8 cellular contexts compared by ENCODE assay signal in genomic region chr14:100486025-100486828, GRCh38.
A peak's percentile ranks its signal among the peaks of the same experiment; 100 is the strongest.
DNase-seq lines count a peak whose midpoint lies in the region; ATAC-seq and TF ChIP-seq lines count a peak whose summit lies in the region.

No MANE protein-coding gene starts in this region.

- TF ChIP-seq CTCF in foreskin fibroblast (IDR thresholded peaks at IDR 0.05; ENCODE audit: low read depth, low read length): no peak

- no peak overlapping the region for H3K4me3 ChIP-seq in foreskin fibroblast (ENCODE audit: low read depth in 1 of 2, low read length in 2 of 2)

- intact Hi-C loops in sciatic nerve (cut with DNase I): no loop called here

- peak; percentile 92 for DNase-seq in AG08395 (ENCODE audit: low spot score)
- DNase-seq in NOMO-1 treated with DMSO at 0.1 percent for 48 hours (lab: John Stamatoyannopoulos, UW; ENCODE audit: unreplicated experiment): peak; percentile 0
- DNase-seq in activated T-cell treated with anti-CD3 and anti-CD28 coated beads for 4 hours: peak; percentile 41
- peak; percentile 84 to 93 for DNase-seq in foreskin fibroblast
- DNase-seq in sciatic nerve (ENCODE audit: low spot score): peak; percentile 82

- ATAC-seq in GM18870 (IDR thresholded peaks at IDR 0.05; ENCODE audit: unreplicated experiment): peak; percentile 60
- ATAC-seq in HG03432 (IDR thresholded peaks at IDR 0.05; ENCODE audit: unreplicated experiment): peak; percentile 76
- ATAC-seq in sciatic nerve: peak; percentile 88
- no peak for ATAC-seq in HG03175 (IDR thresholded peaks at IDR 0.05; ENCODE audit: unreplicated experiment)

Comparison
In these comparisons a context has a peak if more than half of its experiments do, and no peak if none do; other contexts are left out.
1. DNase-seq: peak in every context shown above with its lines; median percentile 92 in AG08395; 88 in foreskin fibroblast; 82 in sciatic nerve; 41 in activated T-cell treated with anti-CD3 and anti-CD28 coated beads for 4 hours; 0 in NOMO-1 treated with DMSO at 0.1 percent for 48 hours.